Comparison of ENCODE assay signal across 1 cellular context in genomic region chr1:187921426-187921825, GRCh38.
TF ChIP-seq lines count a peak whose summit lies in the region.

No MANE protein-coding gene starts in this region.

TF ChIP-seq in K562, 482 proteins besides CTCF, POLR2A, EP300 and RAD21 (continued from another document):
- TF ChIP-seq ARID4B (CRISPR knock-in tag; IDR thresholded peaks at IDR 0.05) (no peak), FOXK2 (conservative IDR thresholded peaks at IDR 0.05 in 1 of 2, IDR thresholded peaks at IDR 0.05 in 1 of 2; ENCODE audit: low read depth in 2 of 2) (no peak), SLC30A9 (CRISPR knock-in tag; IDR thresholded peaks at IDR 0.05) (no peak), ZNF274 (IDR thresholded peaks at IDR 0.05; ENCODE audit: borderline replicate concordance, low read depth, low read length) (no peak), ZNF79 (CRISPR knock-in tag; IDR thresholded peaks at IDR 0.05; ENCODE audit: low read depth) (no peak), CHD4 (IDR thresholded peaks at IDR 0.05; ENCODE audit: insufficient read depth, insufficient replicate concordance, low read depth, low read length, poor library complexity, severe bottlenecking) (no peak), FOXO4 (CRISPR knock-in tag; IDR thresholded peaks at IDR 0.05) (no peak), ZFPM2 (CRISPR knock-in tag; IDR thresholded peaks at IDR 0.05) (no peak), ZNF586 (CRISPR knock-in tag; conservative IDR thresholded peaks at IDR 0.05) (no peak), PBX2 (CRISPR knock-in tag; IDR thresholded peaks at IDR 0.05; ENCODE audit: low read depth) (no peak), PBX2 (tag; conservative IDR thresholded peaks at IDR 0.05; ENCODE audit: low read depth) (no peak), GTF3C2 (IDR thresholded peaks at IDR 0.05; ENCODE audit: borderline replicate concordance, extremely low read depth, insufficient read length) (no peak), KAT8 (IDR thresholded peaks at IDR 0.05; ENCODE audit: low read depth) (no peak), GTF2E2 (tag; IDR thresholded peaks at IDR 0.05) (no peak), ZNF124 (CRISPR knock-in tag; IDR thresholded peaks at IDR 0.05) (no peak)
